29 cellular contexts compared by ENCODE assay signal in the genomic region with DNA sequence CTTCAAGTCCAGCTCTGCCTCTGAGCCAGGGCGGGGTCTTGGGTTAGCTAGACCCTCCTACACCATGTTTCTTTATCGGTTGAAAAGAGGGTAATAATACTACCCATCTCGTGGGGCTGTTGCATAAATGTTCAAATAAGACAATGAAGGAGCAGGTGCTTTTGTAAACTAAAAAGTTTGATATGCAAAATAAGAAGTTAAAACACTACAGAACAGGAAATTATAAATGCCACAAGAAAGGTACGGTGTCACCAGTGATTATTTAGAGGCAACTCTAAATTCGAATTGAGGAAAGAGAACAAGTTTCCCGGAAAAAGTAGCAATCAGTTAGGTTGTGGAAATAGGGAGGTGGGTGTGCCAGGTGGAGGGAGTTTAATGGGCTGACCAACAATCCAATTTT. TPM values are rescaled to one million over a fixed set of nuclear protein-coding genes. Genes with fewer than 3 reads are reported as not detected.
A peak's percentile ranks its signal among the peaks of the same experiment; 100 is the strongest.
DNase-seq lines count a peak whose midpoint lies in the region; ATAC-seq and TF ChIP-seq lines count a peak whose summit lies in the region.
"Had no signal": no experiment of that assay in that cellular context is flagged by ENCODE, and none has a peak within 500 bp of the region (broad histone marks: within the 10 kb centered on the region; RNA-seq: fewer than 3 reads in every experiment).

No MANE protein-coding gene starts in this region.

- no peaks in the 10 kb centered on the region for H3K9me3 Mint-ChIP-seq in T-helper 2 cell treated with Interferon-gamma antibody and Interleukin-4, amounts not matched to agents 5 μg/mL and 100 μg/mL, for 36 hours
- H3K9me3 Mint-ChIP-seq in CD4-positive, alpha-beta memory T cell, result no peaks in the 10 kb centered on the region
- H3K9me3 Mint-ChIP-seq in activated CD4-positive, alpha-beta memory T cell treated with anti-CD3 and anti-CD28 coated beads for 36 hours, result no peaks in the 10 kb centered on the region
- no peaks in the 10 kb centered on the region for H3K9me3 Mint-ChIP-seq in effector memory CD8-positive, alpha-beta T cell
- H3K9me3 Mint-ChIP-seq: memory B cell had no signal

- H3F3A ChIP-seq in PC-9 (ENCODE audit: insufficient read depth, low read depth), result peaks cover 48% of the 10 kb centered on the region

- no peak for TF ChIP-seq CTCF in PC-9 (conservative IDR thresholded peaks at IDR 0.05)

- POLR2A ChIA-PET in CD4-positive, alpha-beta memory T cell (lab: Charles Lee; ENCODE audit: partially characterized antibody), result interaction anchor here (1.3 to 74.5 kb wide), 5 partner anchors 10 to 36 kb away, joined by 4 to 5577 read pairs (median 21); partner anchors contain the start of genes PSMD5 and TRAF1
- POLR2A ChIA-PET in activated CD4-positive, alpha-beta memory T cell treated with anti-CD3 and anti-CD28 coated beads for 36 hours (lab: Charles Lee), result interaction anchor here (0.7 to 5.3 kb wide), 6 partner anchors 11 to 47 kb away, joined by 3 to 48 read pairs (median 18); partner anchors contain the start of gene TRAF1
- POLR2A ChIA-PET in PC-9 (lab: Charles Lee; ENCODE audit: unreplicated experiment), result interaction anchor here (0.5 kb wide), 1 partner anchor 710 kb away, joined by 3 read pairs; no protein-coding TSS in a partner anchor

- no peak overlapping the region for H2AFZ ChIP-seq in PC-9

- H3K4me1 ChIP-seq in CD4-positive, alpha-beta memory T cell (ENCODE audit: insufficient read depth, low read length), result peaks cover 87% of the 10 kb centered on the region
- H3K4me1 ChIP-seq in PC-9 (replicated peaks; ENCODE audit: insufficient read depth), result peaks cover 53% of the 10 kb centered on the region
- H3K4me1 ChIP-seq: psoas muscle, uterus had no signal

- no peaks in the 10 kb centered on the region for H3K27me3 Mint-ChIP-seq in T-helper 2 cell treated with Interferon-gamma antibody and Interleukin-4, amounts not matched to agents 5 μg/mL and 100 μg/mL, for 36 hours (ENCODE audit: low read depth)
- H3K27me3 Mint-ChIP-seq in CD4-positive, alpha-beta memory T cell, result no peaks in the 10 kb centered on the region
- no peaks in the 10 kb centered on the region for H3K27me3 Mint-ChIP-seq in activated CD4-positive, alpha-beta memory T cell treated with anti-CD3 and anti-CD28 coated beads for 36 hours
- no peaks in the 10 kb centered on the region for H3K27me3 Mint-ChIP-seq in effector memory CD8-positive, alpha-beta T cell

- H3K4me3 ChIP-seq in CD4-positive, alpha-beta memory T cell (ENCODE audit: low read length in 2 of 2), result no peak overlapping the region
- H3K4me3 ChIP-seq in PC-9, result no peak overlapping the region
- H3K4me3 ChIP-seq: esophagus squamous epithelium, psoas muscle, SJCRH30, uterus had no signal

- peak overlapping the region; percentile 76 for H3K27ac ChIP-seq in CD4-positive, alpha-beta memory T cell (ENCODE audit: low read depth, low read length)
- H3K27ac ChIP-seq in PC-9, result no peak overlapping the region
- H3K27ac ChIP-seq: psoas muscle, SJCRH30, uterus had no signal

- H3K36me3 Mint-ChIP-seq in T-helper 2 cell treated with Interferon-gamma antibody and Interleukin-4, amounts not matched to agents 5 μg/mL and 100 μg/mL, for 36 hours (ENCODE audit: low read depth), result peaks cover 40% of the 10 kb centered on the region
- H3K36me3 Mint-ChIP-seq in CD4-positive, alpha-beta memory T cell, result peaks cover 0 to 14% of the 10 kb centered on the region in 2 donors
- H3K36me3 Mint-ChIP-seq in activated CD4-positive, alpha-beta memory T cell treated with anti-CD3 and anti-CD28 coated beads for 36 hours, result peaks cover 25% of the 10 kb centered on the region
- H3K36me3 Mint-ChIP-seq in effector memory CD8-positive, alpha-beta T cell (ENCODE audit: insufficient read depth), result peaks cover 13% of the 10 kb centered on the region
- H3K36me3 Mint-ChIP-seq: memory B cell had no signal

- CTCF ChIA-PET in CD4-positive, alpha-beta memory T cell (lab: Charles Lee; ENCODE audit: partially characterized antibody), result interaction anchor here (0.6 to 16.8 kb wide), 8 partner anchors 11 to 101 kb away, joined by 3 to 254 read pairs (median 4); no protein-coding TSS in a partner anchor
- CTCF ChIA-PET in activated CD4-positive, alpha-beta memory T cell treated with anti-CD3 and anti-CD28 coated beads for 36 hours (lab: Charles Lee), result interaction anchor here (1.0 to 3.8 kb wide), 5 partner anchors 10 to 58 kb away, joined by 3 to 21 read pairs (median 5); no protein-coding TSS in a partner anchor
- CTCF ChIA-PET in PC-9 (lab: Charles Lee), result no interaction called here

- H3K79me2 ChIP-seq in PC-9 (ENCODE audit: low read depth), result peaks cover 16% of the 10 kb centered on the region

- H3K27ac Mint-ChIP-seq in T-helper 2 cell treated with Interferon-gamma antibody and Interleukin-4, amounts not matched to agents 5 μg/mL and 100 μg/mL, for 36 hours, result peak overlapping the region; percentile 93
- H3K27ac Mint-ChIP-seq in CD4-positive, alpha-beta memory T cell, result peak overlapping the region; percentile 86 to 99 (median 97)
- peak overlapping the region; percentile 93 for H3K27ac Mint-ChIP-seq in activated CD4-positive, alpha-beta memory T cell treated with anti-CD3 and anti-CD28 coated beads for 36 hours
- H3K27ac Mint-ChIP-seq in effector memory CD8-positive, alpha-beta T cell, result peak overlapping the region; percentile 13 to 89
- H3K27ac Mint-ChIP-seq: memory B cell had no signal

- intact Hi-C loops in CD4-positive, alpha-beta memory T cell (cut with micrococcal nuclease), result loop anchor here (1.0 to 5.0 kb wide), 2 partner anchors 11 to 103 kb away; no protein-coding TSS in a partner anchor
- intact Hi-C loops in activated CD4-positive, alpha-beta memory T cell treated with anti-CD3 and anti-CD28 coated beads for 36 hours (cut with micrococcal nuclease), result no loop called here
- intact Hi-C loops in PC-9 (cut with micrococcal nuclease; ENCODE audit: unreplicated experiment), result no loop called here

- no TSS peak for BruUV-seq in PC-9 (replicated peaks; lab: Mats Ljungman, UMichigan)

- peak overlapping the region; percentile 89 for H3K4me3 Mint-ChIP-seq in T-helper 2 cell treated with Interferon-gamma antibody and Interleukin-4, amounts not matched to agents 5 μg/mL and 100 μg/mL, for 36 hours
- H3K4me3 Mint-ChIP-seq in CD4-positive, alpha-beta memory T cell, result peak overlapping the region; percentile 88 to 99 (median 96)
- peak overlapping the region; percentile 88 for H3K4me3 Mint-ChIP-seq in activated CD4-positive, alpha-beta memory T cell treated with anti-CD3 and anti-CD28 coated beads for 36 hours
- peak overlapping the region; percentile 90 to 93 for H3K4me3 Mint-ChIP-seq in effector memory CD8-positive, alpha-beta T cell

- no peaks in the 10 kb centered on the region for H4K20me1 ChIP-seq in PC-9 (ENCODE audit: insufficient read depth)

- peaks cover 65% of the 10 kb centered on the region for H3K4me1 Mint-ChIP-seq in T-helper 2 cell treated with Interferon-gamma antibody and Interleukin-4, amounts not matched to agents 5 μg/mL and 100 μg/mL, for 36 hours (ENCODE audit: low read depth)
- H3K4me1 Mint-ChIP-seq in CD4-positive, alpha-beta memory T cell, result peaks cover 58 to 85% (median 72%) of the 10 kb centered on the region in 4 donors
- peaks cover 73% of the 10 kb centered on the region for H3K4me1 Mint-ChIP-seq in activated CD4-positive, alpha-beta memory T cell treated with anti-CD3 and anti-CD28 coated beads for 36 hours (ENCODE audit: low read depth)
- H3K4me1 Mint-ChIP-seq in effector memory CD8-positive, alpha-beta T cell (ENCODE audit: low read depth in 2 of 2), result peaks cover 46 to 50% of the 10 kb centered on the region in 2 donors

- no peaks in the 10 kb centered on the region for H3K9me2 ChIP-seq in PC-9 (ENCODE audit: insufficient read depth)

- H3K36me3 ChIP-seq in CD4-positive, alpha-beta memory T cell (ENCODE audit: insufficient read depth, low read length), result peaks cover 6% of the 10 kb centered on the region
- no peaks in the 10 kb centered on the region for H3K36me3 ChIP-seq in PC-9 (ENCODE audit: low read depth)
- H3K36me3 ChIP-seq: SJCRH30, uterus had no signal

- H3K9me3 ChIP-seq in CD4-positive, alpha-beta memory T cell (ENCODE audit: control insufficient read depth in 1 of 2, low read length in 2 of 2), result no peaks in the 10 kb centered on the region
- H3K9me3 ChIP-seq in PC-9 (ENCODE audit: insufficient read depth, low read depth), result no peaks in the 10 kb centered on the region
- H3K9me3 ChIP-seq: BE2C, esophagus squamous epithelium, psoas muscle, SJCRH30, uterus had no signal

- ATAC-seq in effector memory CD8-positive, alpha-beta T cell (replicated peaks), result no peak
- ATAC-seq in GM19463 (IDR thresholded peaks at IDR 0.05; ENCODE audit: unreplicated experiment) (no peak), left lobe of liver (no peak)
- ATAC-seq: psoas muscle had no signal

- no peaks in the 10 kb centered on the region for H3K27me3 ChIP-seq in CD4-positive, alpha-beta memory T cell (ENCODE audit: insufficient read depth, low read length)
- H3K27me3 ChIP-seq in PC-9 (ENCODE audit: insufficient read depth, low read depth), result no peaks in the 10 kb centered on the region
- H3K27me3 ChIP-seq: BE2C, esophagus squamous epithelium, SJCRH30, uterus had no signal

- H3K4me2 ChIP-seq in PC-9, result no peak overlapping the region

- no peak for DNase-seq in T-helper 2 cell treated with Interferon-gamma antibody and Interleukin-4, amounts not matched to agents 5 μg/mL and 100 μg/mL, for 36 hours (ENCODE audit: low spot score)
- DNase-seq in T-helper 2 cell (no peak), PC-9 (no peak), left lobe of liver (ENCODE audit: low spot score) (no peak)
- peak in 3 of 5 donors; percentile 34 to 42 (median 38) for DNase-seq in CD4-positive, alpha-beta memory T cell
- no peak for DNase-seq in activated CD4-positive, alpha-beta memory T cell treated with anti-CD3 and anti-CD28 coated beads for 36 hours
- DNase-seq in effector memory CD8-positive, alpha-beta T cell, result no peak
- DNase-seq: 8988T; activated CD4-positive, alpha-beta T cell treated with anti-CD3 and anti-CD28 coated beads for 1 hour; aorta; BE2C; central memory CD4-positive, alpha-beta T cell; DMS 273 treated with DMSO at 0.1 percent for 48 hours; effector CD4-positive, alpha-beta T cell; esophagus squamous epithelium; GF-D8; H7; kidney glomerular epithelial cell; NCI-H2171; NCI-H774; psoas muscle; SJCRH30; small intestine; stimulated activated CD4-positive, alpha-beta T cell treated with anti-CD3 and anti-CD28 coated beads, Interleukin-4, amount 100 ng/mL, for 24 hours; substantia nigra; T1000; uterus had no signal

RNA-seq across cellular contexts. Expression of gene PHF19, which starts 2.4 kb away (rescaled TPM):
- 100 to 1,000 TPM; 194 to 201 TPM for total RNA-seq in CD4-positive, alpha-beta memory T cell
- polyA plus RNA-seq in CD4-positive, alpha-beta memory T cell, result 10 to 100 TPM; 15.4 to 17.8 TPM
- total RNA-seq in activated CD4-positive, alpha-beta memory T cell treated with anti-CD3 and anti-CD28 coated beads for 36 hours, result 100 to 1,000 TPM; 183 to 189 TPM
- 66.4 and 72.9 TPM in 2 replicates for total RNA-seq in PC-9 (2021)
- total RNA-seq in left lobe of liver, result 2.4 TPM

RNA-seq across cellular contexts. Expression of gene PSMD5, which starts 36.7 kb away (rescaled TPM):
- 10 to 100 TPM; 46.4 to 59.0 TPM for total RNA-seq in CD4-positive, alpha-beta memory T cell
- polyA plus RNA-seq in CD4-positive, alpha-beta memory T cell, result 10 to 100 TPM; 23.1 to 25.7 TPM
- 10 to 100 TPM; 69.7 to 71.0 TPM for total RNA-seq in activated CD4-positive, alpha-beta memory T cell treated with anti-CD3 and anti-CD28 coated beads for 36 hours
- total RNA-seq in PC-9 (2021) (86.4 and 96.2 TPM in 2 replicates), left lobe of liver (44.4 TPM)

RNA-seq across cellular contexts. Expression of gene TRAF1, which starts 47.2 kb away (rescaled TPM):
- total RNA-seq in CD4-positive, alpha-beta memory T cell, result 100 to 1,000 TPM; 174 to 181 TPM
- 10 to 100 TPM in 1 of 2 donors, 1 to 10 TPM in 1; 7.8 to 14.4 TPM for polyA plus RNA-seq in CD4-positive, alpha-beta memory T cell
- total RNA-seq in activated CD4-positive, alpha-beta memory T cell treated with anti-CD3 and anti-CD28 coated beads for 36 hours, result 100 to 1,000 TPM; 124 TPM
- total RNA-seq in PC-9 (2021) (2.7 and 2.9 TPM in 2 replicates), left lobe of liver (3.0 TPM)

Comparison
In these comparisons a context has a peak if more than half of its experiments do, and no peak if none do; other contexts are left out.
1. DNase-seq: peak in CD4-positive, alpha-beta memory T cell (3 of 5); none in T-helper 2 cell treated with Interferon-gamma antibody and Interleukin-4, amounts not matched to agents 5 μg/mL and 100 μg/mL, for 36 hours (single experiment), T-helper 2 cell (0 of 5), activated CD4-positive, alpha-beta memory T cell treated with anti-CD3 and anti-CD28 coated beads for 36 hours (single experiment), effector memory CD8-positive, alpha-beta T cell (0 of 3), PC-9 (0 of 2) and left lobe of liver (single experiment).
2. RNA of gene PHF19, which starts 2.4 kb away (total RNA-seq): 194 to 201 TPM in CD4-positive, alpha-beta memory T cell, 183 to 189 TPM in activated CD4-positive, alpha-beta memory T cell treated with anti-CD3 and anti-CD28 coated beads for 36 hours and 66.4 to 72.9 TPM in PC-9; 2.4 TPM in left lobe of liver (single experiment); every median in the first group is over 10 times any median in the second.
3. RNA of gene TRAF1, which starts 47.2 kb away (total RNA-seq): 174 to 181 TPM in CD4-positive, alpha-beta memory T cell and 124 TPM in activated CD4-positive, alpha-beta memory T cell treated with anti-CD3 and anti-CD28 coated beads for 36 hours; 3.0 TPM in left lobe of liver (single experiment) and 2.7 to 2.9 TPM in PC-9; every median in the first group is over 10 times any median in the second.
4. Peak in every context shown above with its lines, with median percentiles within 50 percentile points of each other: H3K27ac Mint-ChIP-seq and H3K4me3 Mint-ChIP-seq.